1 cellular context compared by ENCODE assay signal in genomic region chr4:76208005-76208765, GRCh38.
TF ChIP-seq lines count a peak whose summit lies in the region.

No MANE protein-coding gene starts in this region.

TF ChIP-seq in HepG2, 621 proteins besides CTCF, POLR2A, EP300 and RAD21 (continued from another document and continues in another):
- TF ChIP-seq LCORL (IDR thresholded peaks at IDR 0.05) (no peak), LCORL (CRISPR knock-in tag; IDR thresholded peaks at IDR 0.05) (peak; percentile 80; the same call in 1 of the 2 replicates), ZNF816 (CRISPR knock-in tag; IDR thresholded peaks at IDR 0.05; ENCODE audit: borderline replicate concordance) (no peak), ZSCAN20 (CRISPR knock-in tag; IDR thresholded peaks at IDR 0.05; ENCODE audit: borderline replicate concordance) (no peak), ZSCAN21 (CRISPR knock-in tag; IDR thresholded peaks at IDR 0.05; ENCODE audit: borderline replicate concordance) (peak; percentile 41; the same call in 1 of the 2 replicates), TP53 (CRISPR knock-in tag; conservative IDR thresholded peaks at IDR 0.05) (no peak), ZFX (CRISPR knock-in tag; IDR thresholded peaks at IDR 0.05; ENCODE audit: low read depth) (peak; percentile 60; the same call in 1 of the 2 replicates), SP4 (CRISPR knock-in tag; IDR thresholded peaks at IDR 0.05) (no peak), ZNF644 (CRISPR knock-in tag; IDR thresholded peaks at IDR 0.05; ENCODE audit: low read depth) (0 out of 2 replicates have a peak, but pooled peaks have one; percentile 52), ELF4 (CRISPR knock-in tag; IDR thresholded peaks at IDR 0.05; ENCODE audit: borderline replicate concordance) (0 out of 2 replicates have a peak, but pooled peaks have one; percentile 53), WIZ (CRISPR knock-in tag; IDR thresholded peaks at IDR 0.05) (no peak), ZNF670 (CRISPR knock-in tag; IDR thresholded peaks at IDR 0.05; ENCODE audit: borderline replicate concordance) (no peak), CCDC6 (CRISPR knock-in tag; IDR thresholded peaks at IDR 0.05) (no peak), ZNF34 (CRISPR knock-in tag; IDR thresholded peaks at IDR 0.05; ENCODE audit: borderline replicate concordance) (no peak), ZNF83 (CRISPR knock-in tag; IDR thresholded peaks at IDR 0.05; ENCODE audit: borderline replicate concordance) (no peak), ELF3 (CRISPR knock-in tag; IDR thresholded peaks at IDR 0.05) (peak; percentile 94), SRY (CRISPR knock-in tag; IDR thresholded peaks at IDR 0.05) (no peak), CREB1 (IDR thresholded peaks at IDR 0.05) (no peak), CREB1 (CRISPR knock-in tag; IDR thresholded peaks at IDR 0.05) (0 out of 2 replicates have a peak, but pooled peaks have one; percentile 36), FOSL2 (CRISPR knock-in tag; IDR thresholded peaks at IDR 0.05) (peak; percentile 75), KLF6 (CRISPR knock-in tag; IDR thresholded peaks at IDR 0.05) (peak; percentile 54; the same call in 1 of the 2 replicates), MIER2 (CRISPR knock-in tag; IDR thresholded peaks at IDR 0.05) (no peak), MAZ (IDR thresholded peaks at IDR 0.05; ENCODE audit: borderline replicate concordance, low read depth, low read length) (no peak), MAZ (CRISPR knock-in tag; IDR thresholded peaks at IDR 0.05; ENCODE audit: low read depth) (0 out of 2 replicates have a peak, but pooled peaks have one; percentile 26), ZMYM3 (CRISPR knock-in tag; IDR thresholded peaks at IDR 0.05) (0 out of 2 replicates have a peak, but pooled peaks have one; percentile 26), MEIS2 (CRISPR knock-in tag; IDR thresholded peaks at IDR 0.05) (0 out of 2 replicates have a peak, but pooled peaks have one; percentile 51), BCL3 (CRISPR knock-in tag; IDR thresholded peaks at IDR 0.05) (no peak), SMAD1 (CRISPR knock-in tag; IDR thresholded peaks at IDR 0.05; ENCODE audit: borderline replicate concordance, low read depth) (no peak), ZNF44 (CRISPR knock-in tag; IDR thresholded peaks at IDR 0.05) (no peak), ASH2L (IDR thresholded peaks at IDR 0.05; ENCODE audit: insufficient read length, low read depth, low read length) (peak; percentile 38), TFDP1 (CRISPR knock-in tag; IDR thresholded peaks at IDR 0.05; ENCODE audit: borderline replicate concordance) (no peak), ZNF451 (CRISPR knock-in tag; IDR thresholded peaks at IDR 0.05) (no peak), ZNF574 (CRISPR knock-in tag; IDR thresholded peaks at IDR 0.05) (peak; percentile 52; the same call in 1 of the 2 replicates), JUND (CRISPR knock-in tag; IDR thresholded peaks at IDR 0.05) (no peak), MXD4 (CRISPR knock-in tag; IDR thresholded peaks at IDR 0.05) (peak; percentile 43; the same call in 1 of the 2 replicates), ZZZ3 (CRISPR knock-in tag; IDR thresholded peaks at IDR 0.05; ENCODE audit: borderline replicate concordance) (no peak), SNRNP70 (IDR thresholded peaks at IDR 0.05; ENCODE audit: low read depth, low read length) (no peak), ZNF350 (CRISPR knock-in tag; IDR thresholded peaks at IDR 0.05; ENCODE audit: borderline replicate concordance, low read depth) (no peak), ZNF569 (CRISPR knock-in tag; IDR thresholded peaks at IDR 0.05; ENCODE audit: borderline replicate concordance) (no peak), ELF1 (CRISPR knock-in tag; IDR thresholded peaks at IDR 0.05) (peak; percentile 46; the same call in 1 of the 2 replicates), ZNF501 (CRISPR knock-in tag; IDR thresholded peaks at IDR 0.05) (peak; percentile 42; the same call in 1 of the 2 replicates), HDAC2 (CRISPR knock-in tag; IDR thresholded peaks at IDR 0.05) (peak; percentile 79), ZEB1 (IDR thresholded peaks at IDR 0.05; ENCODE audit: insufficient replicate concordance, low read depth) (no peak), PAF1 (CRISPR knock-in tag; IDR thresholded peaks at IDR 0.05) (no peak), ZIK1 (CRISPR knock-in tag; IDR thresholded peaks at IDR 0.05; ENCODE audit: borderline replicate concordance, low read depth) (no peak), KLF9 (CRISPR knock-in tag; IDR thresholded peaks at IDR 0.05; ENCODE audit: low read depth) (no peak), ZMYM4 (CRISPR knock-in tag; IDR thresholded peaks at IDR 0.05) (peak; percentile 75), ATF5 (CRISPR knock-in tag; IDR thresholded peaks at IDR 0.05; ENCODE audit: low read depth) (no peak), BORCS8-MEF2B (CRISPR knock-in tag; IDR thresholded peaks at IDR 0.05) (no peak), HNRNPLL (IDR thresholded peaks at IDR 0.05; ENCODE audit: low read depth, low read length, poor library complexity, severe bottlenecking) (no peak), NKX3-1 (CRISPR knock-in tag; IDR thresholded peaks at IDR 0.05) (no peak), ZBTB46 (CRISPR knock-in tag; IDR thresholded peaks at IDR 0.05; ENCODE audit: borderline replicate concordance) (no peak), ZNF776 (CRISPR knock-in tag; IDR thresholded peaks at IDR 0.05) (no peak), GABPB1 (CRISPR knock-in tag; IDR thresholded peaks at IDR 0.05) (peak; percentile 46; the same call in 1 of the 2 replicates), ATF3 (CRISPR knock-in tag; IDR thresholded peaks at IDR 0.05) (no peak), MBD4 (IDR thresholded peaks at IDR 0.05; ENCODE audit: borderline replicate concordance, low read length) (no peak), RAD51 (IDR thresholded peaks at IDR 0.05; ENCODE audit: borderline replicate concordance) (no peak)
- TF ChIP-seq, protein P1, sequence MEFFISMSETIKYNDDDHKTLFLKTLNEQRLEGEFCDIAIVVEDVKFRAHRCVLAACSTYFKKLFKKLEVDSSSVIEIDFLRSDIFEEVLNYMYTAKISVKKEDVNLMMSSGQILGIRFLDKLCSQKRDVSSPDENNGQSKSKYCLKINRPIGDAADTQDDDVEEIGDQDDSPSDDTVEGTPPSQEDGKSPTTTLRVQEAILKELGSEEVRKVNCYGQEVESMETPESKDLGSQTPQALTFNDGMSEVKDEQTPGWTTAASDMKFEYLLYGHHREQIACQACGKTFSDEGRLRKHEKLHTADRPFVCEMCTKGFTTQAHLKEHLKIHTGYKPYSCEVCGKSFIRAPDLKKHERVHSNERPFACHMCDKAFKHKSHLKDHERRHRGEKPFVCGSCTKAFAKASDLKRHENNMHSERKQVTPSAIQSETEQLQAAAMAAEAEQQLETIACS (CRISPR knock-in tag; IDR thresholded peaks at IDR 0.05) = no peak
- TF ChIP-seq, protein P2, sequence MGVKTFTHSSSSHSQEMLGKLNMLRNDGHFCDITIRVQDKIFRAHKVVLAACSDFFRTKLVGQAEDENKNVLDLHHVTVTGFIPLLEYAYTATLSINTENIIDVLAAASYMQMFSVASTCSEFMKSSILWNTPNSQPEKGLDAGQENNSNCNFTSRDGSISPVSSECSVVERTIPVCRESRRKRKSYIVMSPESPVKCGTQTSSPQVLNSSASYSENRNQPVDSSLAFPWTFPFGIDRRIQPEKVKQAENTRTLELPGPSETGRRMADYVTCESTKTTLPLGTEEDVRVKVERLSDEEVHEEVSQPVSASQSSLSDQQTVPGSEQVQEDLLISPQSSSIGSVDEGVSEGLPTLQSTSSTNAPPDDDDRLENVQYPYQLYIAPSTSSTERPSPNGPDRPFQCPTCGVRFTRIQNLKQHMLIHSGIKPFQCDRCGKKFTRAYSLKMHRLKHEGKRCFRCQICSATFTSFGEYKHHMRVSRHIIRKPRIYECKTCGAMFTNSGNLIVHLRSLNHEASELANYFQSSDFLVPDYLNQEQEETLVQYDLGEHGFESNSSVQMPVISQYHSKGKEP (CRISPR knock-in tag; IDR thresholded peaks at IDR 0.05) = no peak
- TF ChIP-seq, protein P3, sequence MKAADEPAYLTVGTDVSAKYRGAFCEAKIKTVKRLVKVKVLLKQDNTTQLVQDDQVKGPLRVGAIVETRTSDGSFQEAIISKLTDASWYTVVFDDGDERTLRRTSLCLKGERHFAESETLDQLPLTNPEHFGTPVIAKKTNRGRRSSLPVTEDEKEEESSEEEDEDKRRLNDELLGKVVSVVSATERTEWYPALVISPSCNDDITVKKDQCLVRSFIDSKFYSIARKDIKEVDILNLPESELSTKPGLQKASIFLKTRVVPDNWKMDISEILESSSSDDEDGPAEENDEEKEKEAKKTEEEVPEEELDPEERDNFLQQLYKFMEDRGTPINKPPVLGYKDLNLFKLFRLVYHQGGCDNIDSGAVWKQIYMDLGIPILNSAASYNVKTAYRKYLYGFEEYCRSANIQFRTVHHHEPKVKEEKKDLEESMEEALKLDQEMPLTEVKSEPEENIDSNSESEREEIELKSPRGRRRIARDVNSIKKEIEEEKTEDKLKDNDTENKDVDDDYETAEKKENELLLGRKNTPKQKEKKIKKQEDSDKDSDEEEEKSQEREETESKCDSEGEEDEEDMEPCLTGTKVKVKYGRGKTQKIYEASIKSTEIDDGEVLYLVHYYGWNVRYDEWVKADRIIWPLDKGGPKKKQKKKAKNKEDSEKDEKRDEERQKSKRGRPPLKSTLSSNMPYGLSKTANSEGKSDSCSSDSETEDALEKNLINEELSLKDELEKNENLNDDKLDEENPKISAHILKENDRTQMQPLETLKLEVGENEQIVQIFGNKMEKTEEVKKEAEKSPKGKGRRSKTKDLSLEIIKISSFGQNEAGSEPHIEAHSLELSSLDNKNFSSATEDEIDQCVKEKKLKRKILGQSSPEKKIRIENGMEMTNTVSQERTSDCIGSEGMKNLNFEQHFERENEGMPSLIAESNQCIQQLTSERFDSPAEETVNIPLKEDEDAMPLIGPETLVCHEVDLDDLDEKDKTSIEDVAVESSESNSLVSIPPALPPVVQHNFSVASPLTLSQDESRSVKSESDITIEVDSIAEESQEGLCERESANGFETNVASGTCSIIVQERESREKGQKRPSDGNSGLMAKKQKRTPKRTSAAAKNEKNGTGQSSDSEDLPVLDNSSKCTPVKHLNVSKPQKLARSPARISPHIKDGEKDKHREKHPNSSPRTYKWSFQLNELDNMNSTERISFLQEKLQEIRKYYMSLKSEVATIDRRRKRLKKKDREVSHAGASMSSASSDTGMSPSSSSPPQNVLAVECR (CRISPR knock-in tag; IDR thresholded peaks at IDR 0.05; ENCODE audit: borderline replicate concordance) = peak; percentile 77; the same call in 1 of the 2 replicates
